In the genomic region with DNA sequence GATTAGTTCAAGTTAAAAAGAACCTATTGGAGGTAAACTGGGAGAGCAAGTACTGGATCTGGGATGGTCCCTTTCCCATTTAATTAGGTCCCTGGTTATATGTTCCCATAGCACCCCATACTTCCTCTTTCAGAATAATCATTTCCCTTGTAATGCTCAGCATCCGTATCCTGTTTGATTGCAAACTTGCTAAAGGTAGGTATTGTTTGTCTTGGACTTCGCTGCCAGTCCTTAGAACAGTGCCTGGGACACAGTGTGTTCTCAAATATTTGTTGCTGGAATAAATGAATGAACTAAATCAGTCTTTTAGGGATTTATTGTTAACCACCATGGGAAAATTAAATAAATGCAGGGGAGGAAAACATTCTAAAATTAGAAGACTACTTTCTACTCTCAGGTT, we compare ENCODE assay signal across 25 cellular contexts.
DNase-seq lines count a peak whose midpoint lies in the region; ATAC-seq, FAIRE-seq and TF ChIP-seq lines count a peak whose summit lies in the region.
"Had no signal": no experiment of that assay in that cellular context is flagged by ENCODE, and none has a peak within 500 bp of the region (broad histone marks: within the 10 kb centered on the region; RNA-seq: fewer than 3 reads in every experiment).

No MANE protein-coding gene starts in this region.

- H4K20me1 ChIP-seq in endothelial cell of umbilical vein (replicated peaks; ENCODE audit: control insufficient read depth, extremely low read depth, insufficient read depth, low read length): no peaks in the 10 kb centered on the region
- H4K20me1 ChIP-seq: BLaER1 treated with 17β-estradiol and CSF1 and Interleukin-3, amounts not matched to agents 10 nM and 100 nM had no signal

- no peaks in the 10 kb centered on the region for H3K36me3 ChIP-seq in endothelial cell of umbilical vein (ENCODE audit: control insufficient read depth in 2 of 2, extremely low read depth in 1 of 2, insufficient read depth in 2 of 2, low read length in 2 of 2)
- H3K36me3 ChIP-seq: BLaER1 treated with 17β-estradiol and CSF1 and Interleukin-3, amounts not matched to agents 10 nM and 100 nM had no signal

- POLR2A ChIA-PET in endothelial cell of umbilical vein (lab: Charles Lee): no interaction called here

- no peak for TF ChIP-seq CTCF in 22Rv1 (IDR thresholded peaks at IDR 0.05)
- no peak for TF ChIP-seq CTCF in VCaP (conservative IDR thresholded peaks at IDR 0.05)
- TF ChIP-seq CTCF in endothelial cell of umbilical vein (IDR thresholded peaks at IDR 0.05; ENCODE audit: extremely low read depth in 1 of 2, insufficient read depth in 1 of 2, low read depth in 1 of 2, low read length in 2 of 2): no peak

- no peaks in the 10 kb centered on the region for H3K4me1 ChIP-seq in endothelial cell of umbilical vein (ENCODE audit: control insufficient read depth, extremely low read depth, insufficient read depth, low read length)
- H3K4me1 ChIP-seq: BLaER1 treated with 17β-estradiol and CSF1 and Interleukin-3, amounts not matched to agents 10 nM and 100 nM had no signal

- intact Hi-C loops in endothelial cell of umbilical vein (cut with micrococcal nuclease): no loop called here

- no peak overlapping the region for H3K4me2 ChIP-seq in endothelial cell of umbilical vein (ENCODE audit: insufficient read depth, low read length)
- H3K4me2 ChIP-seq: BLaER1 treated with 17β-estradiol and CSF1 and Interleukin-3, amounts not matched to agents 10 nM and 100 nM had no signal

- H3K79me2 ChIP-seq in endothelial cell of umbilical vein (ENCODE audit: control insufficient read depth, insufficient read depth, low read length): no peaks in the 10 kb centered on the region

- H3K9me3 ChIP-seq in endothelial cell of umbilical vein (replicated peaks; ENCODE audit: control insufficient read depth, insufficient read depth, low read length): no peaks in the 10 kb centered on the region
- H3K9me3 ChIP-seq: BLaER1 treated with 17β-estradiol and CSF1 and Interleukin-3, amounts not matched to agents 10 nM and 100 nM had no signal

- CTCF ChIA-PET in endothelial cell of umbilical vein (lab: Charles Lee): no interaction called here

- no peaks in the 10 kb centered on the region for H3K27me3 ChIP-seq in endothelial cell of umbilical vein (ENCODE audit: control insufficient read depth in 2 of 2, insufficient read depth in 2 of 2, low read length in 2 of 2)
- H3K27me3 ChIP-seq: BLaER1 treated with 17β-estradiol and CSF1 and Interleukin-3, amounts not matched to agents 10 nM and 100 nM had no signal

- H3K27ac ChIP-seq in 22Rv1 (peak overlapping the region; percentile 84), VCaP (peak overlapping the region; percentile 57; the same call in 1 of the 2 replicates), endothelial cell of umbilical vein (ENCODE audit: insufficient read depth, low read depth, low read length) (no peak overlapping the region)
- H3K27ac ChIP-seq: BLaER1 treated with 17β-estradiol and CSF1 and Interleukin-3, amounts not matched to agents 10 nM and 100 nM had no signal

- no peak overlapping the region for H3K9ac ChIP-seq in endothelial cell of umbilical vein (replicated peaks; ENCODE audit: extremely low read depth, insufficient read depth, low read length)
- H3K9ac ChIP-seq: BLaER1 treated with 17β-estradiol and CSF1 and Interleukin-3, amounts not matched to agents 10 nM and 100 nM had no signal

- TF ChIP-seq POLR2A in endothelial cell of umbilical vein (IDR thresholded peaks at IDR 0.05; ENCODE audit: low read depth, low read length): no peak

- peak; percentile 45 for FAIRE-seq in GM18507 (lab: Jason Lieb, UNC)
- peak; percentile 26 for FAIRE-seq in endothelial cell of umbilical vein (lab: Jason Lieb, UNC)
- FAIRE-seq: A204.1, GM12878, GM12892 had no signal

- DNase-seq in GM18507 (ENCODE audit: extremely low spot score, insufficient read length, low read depth) (no peak), endothelial cell of umbilical vein (ENCODE audit: low read depth, low spot score) (no peak), NCI-H526 treated with DMSO at 0.1 percent for 48 hours (lab: John Stamatoyannopoulos, UW) (no peak), AML-193 (lab: John Stamatoyannopoulos, UW) (no peak), NCI-H446 treated with DMSO at 0.1 percent for 48 hours (lab: John Stamatoyannopoulos, UW) (no peak)
- DNase-seq in stimulated activated naive CD8-positive, alpha-beta T cell treated with anti-CD3 and anti-CD28 coated beads, Interleukin-15, Interleukin-2, amounts not matched to agents 100 U/mL and 50 U/mL, for 24 hours: no peak
- DNase-seq: 8988T; ACHN; CD4-positive, alpha-beta memory T cell; CD4-positive, CD25-positive, alpha-beta regulatory T cell; CD8-positive, alpha-beta memory T cell; COR-L47; DMS 273 treated with DMSO at 0.1 percent for 48 hours; DMS153; DMS53; DMS79; DND-41; EL; GDM1 had no signal

- ATAC-seq in stimulated activated naive CD8-positive, alpha-beta T cell treated with anti-CD3 and anti-CD28 coated beads, Interleukin-15, Interleukin-2, amounts not matched to agents 100 U/mL and 50 U/mL, for 24 hours: no peak
- ATAC-seq: GM12878 had no signal

- no peak overlapping the region for H3K4me3 ChIP-seq in endothelial cell of umbilical vein (replicated peaks in 1 of 3; ENCODE audit: insufficient read depth in 1 of 3, low read depth in 1 of 3, low read length in 3 of 3)
- H3K4me3 ChIP-seq: BLaER1 treated with 17β-estradiol and CSF1 and Interleukin-3, amounts not matched to agents 10 nM and 100 nM; GM12878 had no signal

- BruUV-seq in endothelial cell of umbilical vein (replicated peaks; lab: Mats Ljungman, UMichigan): no TSS peak

- H2AFZ ChIP-seq in endothelial cell of umbilical vein (ENCODE audit: low read depth, low read length): no peak overlapping the region

- dilution Hi-C loops in endothelial cell of umbilical vein (cut with MboI; ENCODE audit: extremely low pct_ligation_motif_present, low sequenced_read_pairs): no loop called here

- H3K9me1 ChIP-seq in endothelial cell of umbilical vein (replicated peaks; ENCODE audit: control insufficient read depth, extremely low read depth, insufficient read depth, low read length): no peaks in the 10 kb centered on the region

TF ChIP-seq in endothelial cell of umbilical vein, 7 proteins besides CTCF, POLR2A, EP300 and RAD21:
- no peak for TF ChIP-seq MYC (IDR thresholded peaks at IDR 0.05; ENCODE audit: low read depth, low read length)
- no peak for TF ChIP-seq FOS (IDR thresholded peaks at IDR 0.05; ENCODE audit: borderline replicate concordance, insufficient read depth, low read length)
